ENCODE assay signal across 26 cellular contexts in genomic region chr7:34298492-34298891, GRCh38.
"Had no signal": no experiment of that assay in that cellular context is flagged by ENCODE, and none has a peak within 500 bp of the region (broad histone marks: within the 10 kb centered on the region; RNA-seq: fewer than 3 reads in every experiment).

No MANE protein-coding gene starts in this region.

- DNase-seq: activated CD4-positive, alpha-beta memory T cell treated with anti-CD3 and anti-CD28 coated beads for 36 hours; activated CD4-positive, alpha-beta T cell treated with anti-CD3 and anti-CD28 coated beads for 48 hours; activated CD8-positive, alpha-beta memory T cell treated with anti-CD3 and anti-CD28 coated beads, Interleukin-2, amount 50 U/mL, for 48 hours; activated gamma-delta T cell; activated naive CD4-positive, alpha-beta T cell treated with anti-CD3 and anti-CD28 coated beads, Interleukin-2, amount 10 ng/mL, durations not matched to agents 7 days and 5 days; activated naive CD8-positive, alpha-beta T cell treated with anti-CD3 and anti-CD28 coated beads, Interleukin-2, amount 10 ng/mL, durations not matched to agents 7 days and 5 days; activated T-cell treated with anti-CD3 and anti-CD28 coated beads, Interleukin-2, amount 50 U/mL, for 24 hours; amygdala; body of pancreas; cortex of kidney; gastrocnemius medialis; glutamatergic neuron; left cardiac atrium; left ventricle myocardium superior; naive thymus-derived CD4-positive, alpha-beta T cell; pancreas; psoas muscle; sigmoid colon; small intestine; stimulated activated CD4-positive, alpha-beta T cell treated with anti-CD3 and anti-CD28 coated beads, Interleukin-4, amount 100 ng/mL, for 24 hours; T-helper 2 cell had no signal

- H3K9me3 ChIP-seq: body of pancreas, esophagus muscularis mucosa, gastrocnemius medialis, pancreas, psoas muscle, sigmoid colon, thoracic aorta, vagina had no signal

- FAIRE-seq: keratinocyte, pancreas, small intestine had no signal

- H3K36me3 ChIP-seq: esophagus muscularis mucosa, gastrocnemius medialis, pancreas, sigmoid colon, thoracic aorta, vagina had no signal

- H3K27me3 ChIP-seq: body of pancreas, esophagus muscularis mucosa, gastrocnemius medialis, pancreas, sigmoid colon, vagina had no signal

- H3K27ac ChIP-seq: body of pancreas, esophagus muscularis mucosa, gastrocnemius medialis, pancreas, psoas muscle, sigmoid colon, thoracic aorta, vagina, VCaP had no signal

- H3K4me3 ChIP-seq: body of pancreas, esophagus muscularis mucosa, gastrocnemius medialis, pancreas, psoas muscle, sigmoid colon, thoracic aorta, vagina had no signal

- H3K4me1 ChIP-seq: body of pancreas, esophagus muscularis mucosa, gastrocnemius medialis, pancreas, psoas muscle, sigmoid colon, vagina had no signal
